Comparison of ENCODE assay signal across 12 cellular contexts in the genomic region with DNA sequence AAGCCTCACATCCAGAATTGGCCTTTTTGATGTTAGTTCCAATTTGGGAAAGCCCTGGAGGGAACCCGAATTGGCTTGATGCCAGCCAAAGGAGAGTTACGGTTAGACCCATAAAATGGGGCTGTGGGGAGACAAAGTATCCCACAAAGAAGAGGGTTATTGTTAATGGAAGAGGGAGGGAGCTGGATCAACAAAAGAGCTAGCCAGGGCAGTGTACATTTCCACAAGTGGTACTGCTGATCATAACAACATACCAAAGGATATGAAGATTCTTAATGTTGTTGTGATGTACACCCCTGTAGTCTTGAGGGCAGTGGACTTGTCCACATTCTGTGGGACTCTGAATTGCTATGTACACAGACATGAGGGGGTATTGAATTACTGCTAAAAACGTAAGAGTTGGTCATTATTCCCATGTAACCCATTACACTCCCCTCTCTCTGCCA. TPM values are rescaled to one million over a fixed set of nuclear protein-coding genes. Genes with fewer than 3 reads are reported as not detected.
DNase-seq lines count a peak whose midpoint lies in the region; ATAC-seq and TF ChIP-seq lines count a peak whose summit lies in the region.
"Had no signal": no experiment of that assay in that cellular context is flagged by ENCODE, and none has a peak within 500 bp of the region (broad histone marks: within the 10 kb centered on the region; RNA-seq: fewer than 3 reads in every experiment).

No MANE protein-coding gene starts in this region.

- peaks cover 0 to 2% of the 10 kb centered on the region in 2 experiments for H3K36me3 ChIP-seq in SK-N-SH (replicated peaks in 1 of 2; ENCODE audit: control insufficient read depth in 1 of 2, insufficient read depth in 2 of 2, low read length in 1 of 2)
- H3K36me3 ChIP-seq: ovary had no signal

- DNase-seq in LHCN-M2 (ENCODE audit: low read depth) (peak; percentile 67), NCI-H345 treated with DMSO at 0.1 percent for 48 hours (lab: John Stamatoyannopoulos, UW; ENCODE audit: unreplicated experiment) (peak; percentile 88), epidermal melanocyte (ENCODE audit: insufficient read length, low spot score) (peak; percentile 50), smooth muscle cell of the brain vasculature (ENCODE audit: low read depth, low spot score) (peak; percentile 43), GM10248 (ENCODE audit: extremely low spot score) (no peak), SK-N-SH (no peak)
- DNase-seq: body of pancreas; KBM-7; kidney glomerular epithelial cell; ovary; stimulated activated CD4-positive, alpha-beta T cell treated with anti-CD3 and anti-CD28 coated beads, Interleukin-4, amount 100 ng/mL, for 1 hour had no signal

- no peak for TF ChIP-seq RAD21 in SK-N-SH (IDR thresholded peaks at IDR 0.05; ENCODE audit: low read length)

- peaks cover 97% of the 10 kb centered on the region for H3K79me2 ChIP-seq in SK-N-SH (ENCODE audit: insufficient read depth)

- POLR2A ChIA-PET in GM10248 (lab: Yijun Ruan, JAX) (no interaction called here), SK-N-SH (lab: Yijun Ruan, JAX) (no interaction called here)

- WGBS in SK-N-SH (ENCODE audit: low lambda C conversion rate): 69% methylated on average over 3 of the region's 3 CpGs

- no peak for ATAC-seq in HG02840 (IDR thresholded peaks at IDR 0.05; ENCODE audit: low FRiP score, unreplicated experiment)
- ATAC-seq: body of pancreas had no signal

- TF ChIP-seq EP300 in SK-N-SH (IDR thresholded peaks at IDR 0.05; ENCODE audit: borderline replicate concordance in 1 of 2, low read depth in 1 of 2, low read length in 1 of 2): no peak

- H3F3A ChIP-seq in SK-N-SH (replicated peaks; ENCODE audit: insufficient read depth): no peaks in the 10 kb centered on the region

- H3K27me3 ChIP-seq in SK-N-SH (ENCODE audit: insufficient read depth): no peaks in the 10 kb centered on the region
- H3K27me3 ChIP-seq: body of pancreas, ovary had no signal

- no peak overlapping the region for H2AFZ ChIP-seq in SK-N-SH (ENCODE audit: low read depth)

- H3K9me3 ChIP-seq in SK-N-SH: no peaks in the 10 kb centered on the region
- H3K9me3 ChIP-seq: body of pancreas, ovary had no signal

- TF ChIP-seq CTCF in GM10248 (IDR thresholded peaks at IDR 0.05; ENCODE audit: control extremely low read depth, extremely low read depth, low read depth, missing control alignments) (no peak), SK-N-SH (IDR thresholded peaks at IDR 0.05) (no peak)

- H3K4me2 ChIP-seq in SK-N-SH: no peak overlapping the region

- no peak overlapping the region for H3K27ac ChIP-seq in SK-N-SH (ENCODE audit: low read depth in 2 of 2, low read length in 1 of 2)
- H3K27ac ChIP-seq: body of pancreas, ovary had no signal

- H3K4me3 ChIP-seq in SK-N-SH (ENCODE audit: low read depth in 2 of 2, low read length in 1 of 2): no peak overlapping the region
- H3K4me3 ChIP-seq: body of pancreas, ovary had no signal

- CTCF ChIA-PET in GM10248 (lab: Yijun Ruan, JAX) (interaction anchor here (1.3 to 1.4 kb wide), 2 partner anchors 144 to 145 kb away, joined by 3 read pairs; no protein-coding TSS in a partner anchor), SK-N-SH (lab: Yijun Ruan, JAX) (interaction anchor here (1.2 kb wide), 1 partner anchor 80 kb away, joined by 3 read pairs; no protein-coding TSS in a partner anchor)

- H3K9me2 ChIP-seq in SK-N-SH: no peaks in the 10 kb centered on the region

- no peak overlapping the region for H3K9ac ChIP-seq in SK-N-SH

- peaks cover 64% of the 10 kb centered on the region for H4K20me1 ChIP-seq in SK-N-SH (ENCODE audit: insufficient read depth)

- H3K4me1 ChIP-seq in SK-N-SH (ENCODE audit: control insufficient read depth in 1 of 2, insufficient read depth in 2 of 2, low read depth in 1 of 2, low read length in 1 of 2): peaks cover 0 to 31% of the 10 kb centered on the region in 2 experiments; a peak in 2 of 4 replicates

TF ChIP-seq in SK-N-SH, 30 proteins besides CTCF, POLR2A, EP300 and RAD21:
- TF ChIP-seq TEAD4 (IDR thresholded peaks at IDR 0.05; ENCODE audit: borderline replicate concordance, insufficient read depth) (no peak), FOXJ3 (CRISPR knock-in tag; IDR thresholded peaks at IDR 0.05) (no peak), NFIC (IDR thresholded peaks at IDR 0.05; ENCODE audit: borderline replicate concordance) (no peak), RFX5 (IDR thresholded peaks at IDR 0.05; ENCODE audit: low read length) (no peak), CHD2 (IDR thresholded peaks at IDR 0.05; ENCODE audit: low read length, partially characterized antibody) (no peak), NRF1 (IDR thresholded peaks at IDR 0.05; ENCODE audit: low read depth, low read length) (no peak)
- TF ChIP-seq, protein P1, sequence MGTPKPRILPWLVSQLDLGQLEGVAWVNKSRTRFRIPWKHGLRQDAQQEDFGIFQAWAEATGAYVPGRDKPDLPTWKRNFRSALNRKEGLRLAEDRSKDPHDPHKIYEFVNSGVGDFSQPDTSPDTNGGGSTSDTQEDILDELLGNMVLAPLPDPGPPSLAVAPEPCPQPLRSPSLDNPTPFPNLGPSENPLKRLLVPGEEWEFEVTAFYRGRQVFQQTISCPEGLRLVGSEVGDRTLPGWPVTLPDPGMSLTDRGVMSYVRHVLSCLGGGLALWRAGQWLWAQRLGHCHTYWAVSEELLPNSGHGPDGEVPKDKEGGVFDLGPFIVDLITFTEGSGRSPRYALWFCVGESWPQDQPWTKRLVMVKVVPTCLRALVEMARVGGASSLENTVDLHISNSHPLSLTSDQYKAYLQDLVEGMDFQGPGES (IDR thresholded peaks at IDR 0.05; ENCODE audit: low read depth, low read length): no peak
- TF ChIP-seq, protein P2, sequence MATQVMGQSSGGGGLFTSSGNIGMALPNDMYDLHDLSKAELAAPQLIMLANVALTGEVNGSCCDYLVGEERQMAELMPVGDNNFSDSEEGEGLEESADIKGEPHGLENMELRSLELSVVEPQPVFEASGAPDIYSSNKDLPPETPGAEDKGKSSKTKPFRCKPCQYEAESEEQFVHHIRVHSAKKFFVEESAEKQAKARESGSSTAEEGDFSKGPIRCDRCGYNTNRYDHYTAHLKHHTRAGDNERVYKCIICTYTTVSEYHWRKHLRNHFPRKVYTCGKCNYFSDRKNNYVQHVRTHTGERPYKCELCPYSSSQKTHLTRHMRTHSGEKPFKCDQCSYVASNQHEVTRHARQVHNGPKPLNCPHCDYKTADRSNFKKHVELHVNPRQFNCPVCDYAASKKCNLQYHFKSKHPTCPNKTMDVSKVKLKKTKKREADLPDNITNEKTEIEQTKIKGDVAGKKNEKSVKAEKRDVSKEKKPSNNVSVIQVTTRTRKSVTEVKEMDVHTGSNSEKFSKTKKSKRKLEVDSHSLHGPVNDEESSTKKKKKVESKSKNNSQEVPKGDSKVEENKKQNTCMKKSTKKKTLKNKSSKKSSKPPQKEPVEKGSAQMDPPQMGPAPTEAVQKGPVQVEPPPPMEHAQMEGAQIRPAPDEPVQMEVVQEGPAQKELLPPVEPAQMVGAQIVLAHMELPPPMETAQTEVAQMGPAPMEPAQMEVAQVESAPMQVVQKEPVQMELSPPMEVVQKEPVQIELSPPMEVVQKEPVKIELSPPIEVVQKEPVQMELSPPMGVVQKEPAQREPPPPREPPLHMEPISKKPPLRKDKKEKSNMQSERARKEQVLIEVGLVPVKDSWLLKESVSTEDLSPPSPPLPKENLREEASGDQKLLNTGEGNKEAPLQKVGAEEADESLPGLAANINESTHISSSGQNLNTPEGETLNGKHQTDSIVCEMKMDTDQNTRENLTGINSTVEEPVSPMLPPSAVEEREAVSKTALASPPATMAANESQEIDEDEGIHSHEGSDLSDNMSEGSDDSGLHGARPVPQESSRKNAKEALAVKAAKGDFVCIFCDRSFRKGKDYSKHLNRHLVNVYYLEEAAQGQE (IDR thresholded peaks at IDR 0.05; ENCODE audit: low read depth, low read length): no peak

RNA-seq across cellular contexts. Expression of a gene that starts 5.1 kb away (rescaled TPM):
- 9.3 and 12.4 TPM in 2 replicates for total RNA-seq in LHCN-M2 (2014; rRNA removed)
- 7.0 TPM for polyA plus RNA-seq in LHCN-M2 (2012)
- polyA plus RNA-seq in SK-N-SH (2012; rRNA removed): 19.2 and 23.8 TPM in 2 replicates
- 11.4 and 13.0 TPM in 2 replicates for polyA plus RNA-seq in SK-N-SH (2012; cell fraction: cytosol; rRNA removed)
- polyA plus RNA-seq in SK-N-SH (2012; cell fraction: nucleus; rRNA removed): 58.0 and 76.7 TPM in 2 replicates

Comparison
In these comparisons a context has a peak if more than half of its experiments do, and no peak if none do; other contexts are left out.
1. DNase-seq: peak in LHCN-M2 (single experiment), NCI-H345 treated with DMSO at 0.1 percent for 48 hours (single experiment), epidermal melanocyte (single experiment) and smooth muscle cell of the brain vasculature (single experiment); none in GM10248 (single experiment) and SK-N-SH (single experiment).